In the genomic region with DNA sequence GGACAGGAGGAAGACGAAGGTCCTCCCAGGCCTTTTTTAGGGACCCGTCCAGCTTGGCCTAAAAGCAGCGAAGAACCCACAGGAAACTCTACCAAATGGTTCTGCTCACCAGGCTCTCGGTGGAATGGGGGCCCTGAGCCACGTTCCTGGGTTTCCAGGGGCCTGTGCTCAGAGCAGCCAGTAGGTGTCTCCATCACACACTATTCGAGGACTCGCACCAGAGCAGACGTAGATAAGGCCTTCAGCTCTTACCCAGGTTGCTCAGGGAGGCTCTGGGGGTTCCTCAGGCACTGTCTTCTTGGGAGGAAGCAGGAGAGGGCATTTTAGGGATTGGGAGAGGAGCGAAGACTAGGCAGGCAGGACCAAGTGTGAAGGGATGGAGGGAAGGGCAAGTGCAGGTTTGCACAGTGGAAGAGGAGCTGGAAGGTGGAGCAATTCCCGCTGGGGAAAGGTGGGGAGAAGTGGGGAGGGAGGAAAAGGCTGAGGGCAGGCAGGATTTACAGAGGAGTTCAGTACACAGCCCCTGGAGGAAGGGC, we compare ENCODE assay signal across 1 cellular context.
TF ChIP-seq lines count a peak whose summit lies in the region.

No MANE protein-coding gene starts in this region.

TF ChIP-seq in HepG2, 621 proteins besides CTCF, POLR2A, EP300 and RAD21 (continued from another document):
- TF ChIP-seq, protein P1, sequence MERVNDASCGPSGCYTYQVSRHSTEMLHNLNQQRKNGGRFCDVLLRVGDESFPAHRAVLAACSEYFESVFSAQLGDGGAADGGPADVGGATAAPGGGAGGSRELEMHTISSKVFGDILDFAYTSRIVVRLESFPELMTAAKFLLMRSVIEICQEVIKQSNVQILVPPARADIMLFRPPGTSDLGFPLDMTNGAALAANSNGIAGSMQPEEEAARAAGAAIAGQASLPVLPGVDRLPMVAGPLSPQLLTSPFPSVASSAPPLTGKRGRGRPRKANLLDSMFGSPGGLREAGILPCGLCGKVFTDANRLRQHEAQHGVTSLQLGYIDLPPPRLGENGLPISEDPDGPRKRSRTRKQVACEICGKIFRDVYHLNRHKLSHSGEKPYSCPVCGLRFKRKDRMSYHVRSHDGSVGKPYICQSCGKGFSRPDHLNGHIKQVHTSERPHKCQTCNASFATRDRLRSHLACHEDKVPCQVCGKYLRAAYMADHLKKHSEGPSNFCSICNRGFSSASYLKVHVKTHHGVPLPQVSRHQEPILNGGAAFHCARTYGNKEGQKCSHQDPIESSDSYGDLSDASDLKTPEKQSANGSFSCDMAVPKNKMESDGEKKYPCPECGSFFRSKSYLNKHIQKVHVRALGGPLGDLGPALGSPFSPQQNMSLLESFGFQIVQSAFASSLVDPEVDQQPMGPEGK (CRISPR knock-in tag; IDR thresholded peaks at IDR 0.05), result peak; percentile 72
- TF ChIP-seq SAP130 (CRISPR knock-in tag; IDR thresholded peaks at IDR 0.05; ENCODE audit: low read depth) (peak; percentile 40; the same call in 1 of the 2 replicates), ZNF501 (CRISPR knock-in tag; IDR thresholded peaks at IDR 0.05) (peak; percentile 86), KDM3A (CRISPR knock-in tag; IDR thresholded peaks at IDR 0.05; ENCODE audit: low read depth) (0 out of 2 replicates have a peak, but pooled peaks have one; percentile 47), ZMYM3 (CRISPR knock-in tag; IDR thresholded peaks at IDR 0.05) (0 out of 2 replicates have a peak, but pooled peaks have one; percentile 22), RXRB (CRISPR knock-in tag; IDR thresholded peaks at IDR 0.05; ENCODE audit: borderline replicate concordance) (0 out of 2 replicates have a peak, but pooled peaks have one; percentile 39), SMC3 (IDR thresholded peaks at IDR 0.05; ENCODE audit: low read length) (peak; percentile 87), TBX2 (CRISPR knock-in tag; IDR thresholded peaks at IDR 0.05; ENCODE audit: borderline replicate concordance) (0 out of 2 replicates have a peak, but pooled peaks have one; percentile 30), ATF2 (CRISPR knock-in tag; IDR thresholded peaks at IDR 0.05) (0 out of 2 replicates have a peak, but pooled peaks have one; percentile 42)
- TF ChIP-seq, protein P2, sequence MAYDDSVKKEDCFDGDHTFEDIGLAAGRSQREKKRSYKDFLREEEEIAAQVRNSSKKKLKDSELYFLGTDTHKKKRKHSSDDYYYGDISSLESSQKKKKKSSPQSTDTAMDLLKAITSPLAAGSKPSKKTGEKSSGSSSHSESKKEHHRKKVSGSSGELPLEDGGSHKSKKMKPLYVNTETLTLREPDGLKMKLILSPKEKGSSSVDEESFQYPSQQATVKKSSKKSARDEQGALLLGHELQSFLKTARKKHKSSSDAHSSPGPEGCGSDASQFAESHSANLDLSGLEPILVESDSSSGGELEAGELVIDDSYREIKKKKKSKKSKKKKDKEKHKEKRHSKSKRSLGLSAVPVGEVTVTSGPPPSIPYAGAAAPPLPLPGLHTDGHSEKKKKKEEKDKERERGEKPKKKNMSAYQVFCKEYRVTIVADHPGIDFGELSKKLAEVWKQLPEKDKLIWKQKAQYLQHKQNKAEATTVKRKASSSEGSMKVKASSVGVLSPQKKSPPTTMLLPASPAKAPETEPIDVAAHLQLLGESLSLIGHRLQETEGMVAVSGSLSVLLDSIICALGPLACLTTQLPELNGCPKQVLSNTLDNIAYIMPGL (CRISPR knock-in tag; IDR thresholded peaks at IDR 0.05; ENCODE audit: borderline replicate concordance in 1 of 2, low read depth in 1 of 2), result peak in 1 of 2 experiments; percentile 36; a peak in 2 of 4 replicates
